ENCODE assay signal across 26 cellular contexts in the genomic region with DNA sequence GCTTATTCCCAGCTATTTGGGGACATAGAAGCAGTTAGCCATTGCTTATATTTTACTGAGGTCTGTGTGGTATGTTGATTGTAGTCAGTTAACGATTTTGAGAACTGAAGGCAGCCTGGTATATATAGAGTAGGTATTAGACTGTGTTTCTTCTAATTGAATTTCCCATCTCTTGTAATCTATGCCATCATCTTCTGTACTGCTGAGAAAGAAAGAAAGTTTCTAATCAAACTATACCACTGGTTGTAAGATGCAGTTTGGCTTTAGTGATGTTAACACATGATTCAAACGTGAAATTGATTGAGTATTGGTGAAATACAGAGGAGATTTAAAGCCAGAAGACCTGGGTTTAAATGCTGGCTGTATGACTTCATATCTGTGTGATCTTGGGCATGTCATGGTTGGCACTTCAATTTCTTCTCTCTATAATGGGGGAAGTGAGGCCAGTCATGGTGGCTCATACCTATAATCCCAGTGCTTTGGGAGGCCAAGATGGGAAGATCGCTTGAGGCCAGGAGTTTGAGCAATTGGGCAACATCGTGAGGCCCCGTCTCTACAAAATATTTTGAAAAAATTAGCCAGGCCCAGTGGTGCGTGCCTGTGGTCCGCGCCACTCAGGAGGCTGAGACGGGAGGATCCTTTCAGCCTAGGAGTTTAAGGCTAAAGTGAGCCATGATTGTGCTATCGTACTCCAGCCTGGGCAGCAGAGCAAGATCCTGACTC. TPM values are rescaled to one million over a fixed set of nuclear protein-coding genes. Genes with fewer than 3 reads are reported as not detected.
A peak's percentile ranks its signal among the peaks of the same experiment; 100 is the strongest.
DNase-seq lines count a peak whose midpoint lies in the region; ATAC-seq, FAIRE-seq and TF ChIP-seq lines count a peak whose summit lies in the region.
"Had no signal": no experiment of that assay in that cellular context is flagged by ENCODE, and none has a peak within 500 bp of the region (broad histone marks: within the 10 kb centered on the region; RNA-seq: fewer than 3 reads in every experiment).

No MANE protein-coding gene starts in this region.

- no peak overlapping the region for H2AFZ ChIP-seq in GM12878 (ENCODE audit: control insufficient read depth, low read depth, low read length)

- SMC1A ChIA-PET in GM12878 (lab: Charles Lee; ENCODE audit: uncharacterized antibody, unreplicated experiment) = no interaction called here

- H3K27me3 ChIP-seq in GM12878 (replicated peaks in 1 of 2; ENCODE audit: control insufficient read depth in 2 of 2, insufficient read depth in 2 of 2, low read length in 1 of 2) = no peaks in the 10 kb centered on the region
- H3K27me3 ChIP-seq: colonic mucosa, foreskin keratinocyte, testis, vagina had no signal

- BruUV-seq in GM12878 (replicated peaks; lab: Mats Ljungman, UMichigan) = no TSS peak

- H3K4me3 Mint-ChIP-seq in activated T-cell treated with anti-CD3 and anti-CD28 coated beads, Interleukin-2, amount 50 U/mL, for 72 hours = peak overlapping the region; percentile 61 to 64
- no peak overlapping the region for H3K4me3 Mint-ChIP-seq in IgD-negative memory B cell
- H3K4me3 Mint-ChIP-seq in stimulated activated naive CD8-positive, alpha-beta T cell treated with anti-CD3 and anti-CD28 coated beads, Interleukin-15, amount 100 ng/mL, for 72 hours = no peak overlapping the region

- H3K4me2 ChIP-seq in GM12878 (ENCODE audit: control insufficient read depth, insufficient read depth) = peak overlapping the region; percentile 10; the same call in 1 of the 2 replicates

- H3K4me3 ChIP-seq in GM12878 = peak overlapping the region; percentile 34
- H3K4me3 ChIP-seq: colonic mucosa, SK-N-MC, skin epidermis, testis, vagina had no signal

- no peaks in the 10 kb centered on the region for H3K9me3 ChIP-seq in GM12878 (replicated peaks; ENCODE audit: control insufficient read depth, insufficient read depth, low read length)
- H3K9me3 ChIP-seq: colonic mucosa, testis, vagina had no signal

- WGBS in GM12878 (ENCODE audit: insufficient coverage, insufficient replicate concordance, low lambda C conversion rate, missing lambda C conversion rate) = 79% methylated on average over 10 of the region's 10 CpGs

- peaks cover 3 to 26% of the 10 kb centered on the region in 2 experiments for H3K36me3 ChIP-seq in GM12878 (ENCODE audit: control insufficient read depth in 2 of 2, insufficient read depth in 2 of 2, low read length in 1 of 2)
- H3K36me3 ChIP-seq: colonic mucosa had no signal

- no peak for TF ChIP-seq RAD21 in GM12878 (IDR thresholded peaks at IDR 0.05; ENCODE audit: insufficient read depth, low read depth, low read length)

- no peak for DNase-seq in activated T-cell treated with anti-CD3 and anti-CD28 coated beads, Interleukin-2, amount 50 U/mL, for 72 hours
- no peak for DNase-seq in activated T-cell treated with anti-CD3 and anti-CD28 coated beads for 4 hours
- no peak for DNase-seq in GM12878 (ENCODE audit: low read depth, low spot score)
- DNase-seq in stimulated activated naive CD8-positive, alpha-beta T cell treated with anti-CD3 and anti-CD28 coated beads, Interleukin-15, amount 100 ng/mL, for 72 hours = no peak
- no peak for DNase-seq in HCEC 1CT
- DNase-seq: activated gamma-delta T cell; anterior cingulate cortex; C1 segment of cervical spinal cord; colonic mucosa; effector memory CD4-positive, alpha-beta T cell; IMR-90; left cardiac atrium; NCI-H1105; NCI-H2081; NCI-H774; testis had no signal

- TF ChIP-seq CTCF in GM12878 (IDR thresholded peaks at IDR 0.05 in 2 of 3, conservative IDR thresholded peaks at IDR 0.05 in 1 of 3; ENCODE audit: control insufficient read depth in 2 of 3, extremely low read depth in 1 of 3, insufficient read depth in 1 of 3, low read depth in 3 of 3, low read length in 3 of 3) = no peak

- no peak overlapping the region for H3K9ac ChIP-seq in GM12878 (ENCODE audit: control insufficient read depth, insufficient read depth, low read length)

- TF ChIP-seq POLR2A in GM12878 (IDR thresholded peaks at IDR 0.05; ENCODE audit: low read depth, low read length) = no peak

- no peaks in the 10 kb centered on the region for H4K20me1 ChIP-seq in GM12878 (ENCODE audit: control insufficient read depth, insufficient read depth)

- POLR2A ChIA-PET in GM12878 (lab: Charles Lee) = no interaction called here

- RAD21 ChIA-PET in GM12878 (lab: Charles Lee; ENCODE audit: unreplicated experiment) = interaction anchor here (1.0 kb wide), 1 partner anchor 16 kb away, joined by 4 read pairs; no protein-coding TSS in a partner anchor

- H3K79me2 ChIP-seq in GM12878 (ENCODE audit: control insufficient read depth, insufficient read depth, low read length) = peaks cover 88% of the 10 kb centered on the region

- H3K27ac ChIP-seq in GM12878 (ENCODE audit: control insufficient read depth, insufficient read depth) = peak overlapping the region; percentile 70
- H3K27ac ChIP-seq: colonic mucosa, foreskin keratinocyte, SK-N-MC, testis, vagina, VCaP had no signal

- CTCF ChIA-PET in GM12878 (lab: Yijun Ruan, JAX) = interaction anchor here (1.2 kb wide), 1 partner anchor 13 kb away, joined by 3 read pairs; no protein-coding TSS in a partner anchor

- no peaks in the 10 kb centered on the region for H3K27me3 Mint-ChIP-seq in activated T-cell treated with anti-CD3 and anti-CD28 coated beads, Interleukin-2, amount 50 U/mL, for 72 hours (ENCODE audit: low read depth)
- H3K27me3 Mint-ChIP-seq in IgD-negative memory B cell = no peaks in the 10 kb centered on the region
- no peaks in the 10 kb centered on the region for H3K27me3 Mint-ChIP-seq in stimulated activated naive CD8-positive, alpha-beta T cell treated with anti-CD3 and anti-CD28 coated beads, Interleukin-15, amount 100 ng/mL, for 72 hours

- in situ Hi-C loops in GM12878 (cut with MboI) = no loop called here

- intact Hi-C loops in GM12878 (cut with micrococcal nuclease; ENCODE audit: unreplicated experiment) = no loop called here

- peak; percentile 70 for FAIRE-seq in GM12878 (lab: Jason Lieb, UNC)

- H3K36me3 Mint-ChIP-seq in activated T-cell treated with anti-CD3 and anti-CD28 coated beads, Interleukin-2, amount 50 U/mL, for 72 hours (ENCODE audit: insufficient read depth in 2 of 2) = peaks cover 9 to 24% of the 10 kb centered on the region in 2 donors
- H3K36me3 Mint-ChIP-seq in IgD-negative memory B cell = peaks cover 2% of the 10 kb centered on the region

- H3K27ac Mint-ChIP-seq in activated T-cell treated with anti-CD3 and anti-CD28 coated beads, Interleukin-2, amount 50 U/mL, for 72 hours = peak overlapping the region; percentile 92
- peak overlapping the region in 2 of 3 donors; percentile 1 to 5 for H3K27ac Mint-ChIP-seq in IgD-negative memory B cell
- peak overlapping the region; percentile 12 to 47 for H3K27ac Mint-ChIP-seq in stimulated activated naive CD8-positive, alpha-beta T cell treated with anti-CD3 and anti-CD28 coated beads, Interleukin-15, amount 100 ng/mL, for 72 hours

- TF ChIP-seq EP300 in GM12878 (IDR thresholded peaks at IDR 0.05; ENCODE audit: borderline replicate concordance in 1 of 2, control insufficient read depth in 1 of 2, low read depth in 2 of 2, low read length in 2 of 2) = no peak

- H3K4me1 Mint-ChIP-seq in activated T-cell treated with anti-CD3 and anti-CD28 coated beads, Interleukin-2, amount 50 U/mL, for 72 hours (ENCODE audit: low read depth) = peaks cover 65% of the 10 kb centered on the region
- peaks cover 19 to 35% (median 25%) of the 10 kb centered on the region in 3 donors for H3K4me1 Mint-ChIP-seq in IgD-negative memory B cell
- peaks cover 44% of the 10 kb centered on the region for H3K4me1 Mint-ChIP-seq in stimulated activated naive CD8-positive, alpha-beta T cell treated with anti-CD3 and anti-CD28 coated beads, Interleukin-15, amount 100 ng/mL, for 72 hours

- peaks cover 44% of the 10 kb centered on the region for H3K4me1 ChIP-seq in GM12878 (ENCODE audit: control insufficient read depth, insufficient read depth, low read length)
- H3K4me1 ChIP-seq: colonic mucosa, foreskin keratinocyte, testis, vagina had no signal

- peaks cover 2% of the 10 kb centered on the region in 2 donors for H3K9me3 Mint-ChIP-seq in activated T-cell treated with anti-CD3 and anti-CD28 coated beads, Interleukin-2, amount 50 U/mL, for 72 hours
- H3K9me3 Mint-ChIP-seq in IgD-negative memory B cell = no peaks in the 10 kb centered on the region
- H3K9me3 Mint-ChIP-seq in stimulated activated naive CD8-positive, alpha-beta T cell treated with anti-CD3 and anti-CD28 coated beads, Interleukin-15, amount 100 ng/mL, for 72 hours = peaks cover 0 to 5% of the 10 kb centered on the region in 2 donors

- ATAC-seq in activated T-cell treated with anti-CD3 and anti-CD28 coated beads, Interleukin-2, amount 50 U/mL, for 72 hours (replicated peaks in 1 of 2) = peak; percentile 61 to 62
- ATAC-seq in GM12878 = peak; percentile 38
- peak; percentile 48 for ATAC-seq in stimulated activated naive CD8-positive, alpha-beta T cell treated with anti-CD3 and anti-CD28 coated beads, Interleukin-15, amount 100 ng/mL, for 72 hours
- ATAC-seq in HG02798 (IDR thresholded peaks at IDR 0.05; ENCODE audit: poor library complexity, unreplicated experiment) = no peak
- ATAC-seq: left cardiac atrium had no signal

RNA-seq across cellular contexts. Expression of a gene that starts 11.6 kb away (rescaled TPM):
- 10 to 100 TPM; 88.0 to 97.9 TPM for total RNA-seq in activated T-cell treated with anti-CD3 and anti-CD28 coated beads, Interleukin-2, amount 50 U/mL, for 72 hours
- polyA plus RNA-seq in IgD-negative memory B cell = 10.0 TPM
- 480 and 510 TPM in 2 replicates for total RNA-seq in GM12878 (2013; cell fraction: nucleolus; rRNA removed)
- 46.5 and 47.3 TPM in 2 replicates for total RNA-seq in GM12878 (2014; rRNA removed)
- 61.4 and 62.0 TPM in 2 replicates for total RNA-seq in GM12878 (2014; rRNA removed; fragmentation: Illumina TruSeq; extraction: Trizol)
- total RNA-seq in GM12878 (2021) = 108 and 112 TPM in 2 replicates
- polyA plus RNA-seq in GM12878 (2011; ENCODE audit: low read depth) = 28.8 TPM
- polyA plus RNA-seq in GM12878 (2011; rRNA removed) = 37.7 and 37.9 TPM in 2 replicates
- polyA plus RNA-seq in GM12878 (2011; cell fraction: cytosol; rRNA removed) = 45.3 and 49.6 TPM in 2 replicates
- polyA plus RNA-seq in GM12878 (2011; cell fraction: nucleus; rRNA removed) = 117 and 129 TPM in 2 replicates
- 60.4 and 62.6 TPM in 2 replicates for polyA plus RNA-seq in GM12878 (2012)
- polyA plus RNA-seq in GM12878 (2014; fragmentation: Illumina TruSeq; extraction: Trizol) = 113 and 203 TPM in 2 replicates
- 1 to 10 TPM; 3.3 to 3.6 TPM for polyA plus RNA-seq in GM12878 (2014; fragmentation: Nextera tagmentation; extraction: Ambion mirVana)
- 51.0 and 55.2 TPM in 2 replicates for polyA plus RNA-seq in GM12878 (2014; rRNA removed)
- 10 to 100 TPM; 19.4 to 39.2 TPM for polyA plus RNA-seq in GM12878 (2016; fragmentation: Nextera tagmentation; extraction: Ambion mirVana)
- polyA minus RNA-seq in GM12878 (2011; rRNA and poly(A)+ RNA removed) = 206 and 215 TPM in 2 replicates
- polyA minus RNA-seq in GM12878 (2011; cell fraction: cytosol; rRNA and poly(A)+ RNA removed) = 62.9 and 84.7 TPM in 2 replicates
- 129 and 214 TPM in 2 replicates for polyA minus RNA-seq in GM12878 (2011; cell fraction: nucleus; rRNA and poly(A)+ RNA removed)

RNA-seq across cellular contexts. Expression of a gene that starts 11.8 kb away (rescaled TPM):
- total RNA-seq in activated T-cell treated with anti-CD3 and anti-CD28 coated beads, Interleukin-2, amount 50 U/mL, for 72 hours = not detected
- polyA plus RNA-seq in IgD-negative memory B cell (not detected), GM12878 (2011; rRNA removed) (not detected in 2 replicates), GM12878 (2014; fragmentation: Illumina TruSeq; extraction: Trizol) (not detected in 2 replicates), GM12878 (2014; fragmentation: Nextera tagmentation; extraction: Ambion mirVana) (not detected), GM12878 (2014; rRNA removed) (not detected in 2 replicates), GM12878 (2016; fragmentation: Nextera tagmentation; extraction: Ambion mirVana) (not detected)
- total RNA-seq in GM12878 (2013; cell fraction: nucleolus; rRNA removed) = not detected in 2 replicates
- total RNA-seq in GM12878 (2014; rRNA removed) (not detected in 2 replicates), GM12878 (2014; rRNA removed; fragmentation: Illumina TruSeq; extraction: Trizol) (not detected in 2 replicates), GM12878 (2021) (not detected in 2 replicates)
- not detected for polyA plus RNA-seq in GM12878 (2011; ENCODE audit: low read depth)
- not detected in 2 replicates for polyA plus RNA-seq in GM12878 (2011; cell fraction: cytosol; rRNA removed)
- polyA plus RNA-seq in GM12878 (2011; cell fraction: nucleus; rRNA removed) = not detected in 2 replicates
- polyA plus RNA-seq in GM12878 (2012) = not detected in 2 replicates
- polyA minus RNA-seq in GM12878 (2011; rRNA and poly(A)+ RNA removed) = not detected in 2 replicates
- polyA minus RNA-seq in GM12878 (2011; cell fraction: cytosol; rRNA and poly(A)+ RNA removed) = not detected in 2 replicates
- polyA minus RNA-seq in GM12878 (2011; cell fraction: nucleus; rRNA and poly(A)+ RNA removed) = not detected in 2 replicates
- total RNA-seq: colonic mucosa, foreskin keratinocyte, IMR-90, left cardiac atrium, mammary epithelial cell, pulmonary artery endothelial cell, testis, vagina had no signal
- polyA plus RNA-seq: esophagus, foreskin keratinocyte, IMR-90, mammary epithelial cell had no signal

Comparison
In these comparisons a context has a peak if more than half of its experiments do, and no peak if none do; other contexts are left out.
1. H3K27ac Mint-ChIP-seq: peak in every context shown above with its lines; median percentile 92 in activated T-cell treated with anti-CD3 and anti-CD28 coated beads, Interleukin-2, amount 50 U/mL, for 72 hours; 30 in stimulated activated naive CD8-positive, alpha-beta T cell treated with anti-CD3 and anti-CD28 coated beads, Interleukin-15, amount 100 ng/mL, for 72 hours; 3 in IgD-negative memory B cell.
2. H3K4me3 Mint-ChIP-seq: peak in activated T-cell treated with anti-CD3 and anti-CD28 coated beads, Interleukin-2, amount 50 U/mL, for 72 hours (2 of 2); none in IgD-negative memory B cell (0 of 4) and stimulated activated naive CD8-positive, alpha-beta T cell treated with anti-CD3 and anti-CD28 coated beads, Interleukin-15, amount 100 ng/mL, for 72 hours (0 of 2).